In genomic region chr11:64638017-64638664, GRCh38 we compare ENCODE assay signal across 1 cellular context.
TF ChIP-seq lines count a peak whose summit lies in the region.

No MANE protein-coding gene starts in this region.

TF ChIP-seq in H1, 55 proteins besides CTCF, POLR2A, EP300 and RAD21:
- no peak for TF ChIP-seq TBP (IDR thresholded peaks at IDR 0.05; ENCODE audit: low read depth, low read length)
- TF ChIP-seq CHD2 (IDR thresholded peaks at IDR 0.05; ENCODE audit: low read length) = no peak
- peak; percentile 28; the same call in 1 of the 2 replicates for TF ChIP-seq SUZ12 (IDR thresholded peaks at IDR 0.05; ENCODE audit: low read length)
- peak; percentile 66; the same call in 1 of the 2 replicates for TF ChIP-seq YY1 (IDR thresholded peaks at IDR 0.05; ENCODE audit: low read depth, low read length)
- TF ChIP-seq KDM4A (IDR thresholded peaks at IDR 0.05; ENCODE audit: low read depth, low read length, severe bottlenecking) = peak; percentile 71
